In genomic region chr2:91591066-91591465, GRCh38 we compare ENCODE assay signal across 6 cellular contexts.
DNase-seq lines count a peak whose midpoint lies in the region; FAIRE-seq and TF ChIP-seq lines count a peak whose summit lies in the region.
"Not testable (repeated sequence)": the region's sequence is repeated elsewhere in the genome, so short reads cannot be mapped to it uniquely, and the experiment has no call there.

No MANE protein-coding gene starts in this region.

- intact Hi-C loops in MCF 10A (cut with micrococcal nuclease): not testable (repeated sequence)

- not testable (repeated sequence) for H3K27me3 Mint-ChIP-seq in MCF 10A (ENCODE audit: insufficient read depth, unreplicated experiment)

- H3K36me3 Mint-ChIP-seq in MCF 10A (ENCODE audit: insufficient read depth, unreplicated experiment): not testable (repeated sequence)

- CTCF ChIA-PET in MCF 10A (lab: Yijun Ruan, JAX): not testable (repeated sequence)

- peak; percentile 9 for FAIRE-seq in urothelium cell line (lab: Jason Lieb, UNC)

- H3K9me3 Mint-ChIP-seq in MCF 10A (ENCODE audit: unreplicated experiment): peaks cover 21% of the 10 kb centered on the region

- POLR2A ChIA-PET in MCF 10A (lab: Yijun Ruan, JAX): not testable (repeated sequence)

- H3K27ac Mint-ChIP-seq in MCF 10A (ENCODE audit: low read depth, unreplicated experiment): not testable (repeated sequence)

- not testable (repeated sequence) for H3K4me3 Mint-ChIP-seq in MCF 10A (ENCODE audit: unreplicated experiment)

- not testable (repeated sequence) for H3K4me3 ChIP-seq in epithelial cell of esophagus (ENCODE audit: low read length)

- DNase-seq in A172 (ENCODE audit: low spot score) (peak; percentile 29), HT1080 (ENCODE audit: low read depth) (peak; percentile 16), NCI-H226 (peak; percentile 8), MCF 10A (ENCODE audit: unreplicated experiment) (peak; percentile 54), epithelial cell of esophagus (ENCODE audit: low read depth) (peak; percentile 35)
- DNase-seq in urothelium cell line (ENCODE audit: low spot score): not testable (repeated sequence)

- TF ChIP-seq CTCF in MCF 10A (IDR thresholded peaks at IDR 0.05; ENCODE audit: unreplicated experiment); epithelial cell of esophagus (IDR thresholded peaks at IDR 0.05; ENCODE audit: insufficient read depth, low read depth, low read length, missing control alignments): not testable (repeated sequence)

- not testable (repeated sequence) for H3K4me1 Mint-ChIP-seq in MCF 10A (ENCODE audit: insufficient read depth, unreplicated experiment)

- not testable (repeated sequence) for BruUV-seq in MCF 10A (replicated peaks; lab: Mats Ljungman, UMichigan)
